ENCODE assay signal across 18 cellular contexts in the genomic region with DNA sequence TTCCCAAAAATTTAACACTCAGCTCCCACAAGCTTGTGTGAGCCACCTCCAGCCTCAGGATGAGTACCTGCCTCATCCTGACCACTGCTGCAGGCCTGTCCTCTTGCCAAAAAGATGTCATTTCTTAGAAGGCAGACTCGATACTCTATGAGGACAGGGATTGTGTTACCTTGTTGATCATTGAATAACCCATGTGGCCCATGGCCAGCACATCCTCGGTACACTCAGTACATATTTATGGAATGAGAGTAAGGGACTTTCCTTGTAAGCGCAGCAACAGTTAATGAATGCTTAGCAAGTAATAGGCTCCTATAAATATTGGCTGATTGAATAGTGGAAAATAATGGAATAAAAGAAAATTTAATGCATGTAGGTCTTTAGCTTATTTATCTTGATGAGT. TPM values are rescaled to one million over a fixed set of nuclear protein-coding genes. Genes with fewer than 3 reads are reported as not detected.
DNase-seq lines count a peak whose midpoint lies in the region; ATAC-seq, FAIRE-seq and TF ChIP-seq lines count a peak whose summit lies in the region.
"Had no signal": no experiment of that assay in that cellular context is flagged by ENCODE, and none has a peak within 500 bp of the region (broad histone marks: within the 10 kb centered on the region; RNA-seq: fewer than 3 reads in every experiment).

No MANE protein-coding gene starts in this region.

- in situ Hi-C loops in gastrocnemius medialis (cut with MboI; ENCODE audit: low sequenced_read_pairs in 4 of 4): no loop called here

- no peaks in the 10 kb centered on the region for H3K9me3 Mint-ChIP-seq in activated T-helper 17 cell treated with anti-CD3 and anti-CD28 coated beads, Interleukin-2, amount 50 U/mL, for 72 hours
- H3K9me3 Mint-ChIP-seq: CD8-positive, alpha-beta T cell had no signal

- H3K27me3 ChIP-seq in foreskin keratinocyte (no peaks in the 10 kb centered on the region), gastrocnemius medialis (no peaks in the 10 kb centered on the region)
- H3K27me3 ChIP-seq: MG63 had no signal

- H3K4me1 Mint-ChIP-seq in activated T-helper 17 cell treated with anti-CD3 and anti-CD28 coated beads, Interleukin-2, amount 50 U/mL, for 72 hours: peaks cover 5% of the 10 kb centered on the region

- DNase-seq in H54 (ENCODE audit: insufficient read length, low spot score) (no peak), foreskin keratinocyte (peak; percentile 55 to 73), gastrocnemius medialis (peak; percentile 47 to 73), NCI-H526 (lab: John Stamatoyannopoulos, UW) (no peak)
- DNase-seq: CD8-positive, alpha-beta T cell; KG1; NCI-H1092 treated with DMSO at 0.1 percent for 48 hours; NCI-H1694; NCI-H446; NCI-H774; Right ventricle myocardium superior had no signal

- H3K27ac Mint-ChIP-seq in activated T-helper 17 cell treated with anti-CD3 and anti-CD28 coated beads, Interleukin-2, amount 50 U/mL, for 72 hours: peak overlapping the region; percentile 15
- H3K27ac Mint-ChIP-seq: CD8-positive, alpha-beta T cell had no signal

- no peaks in the 10 kb centered on the region for H3K36me3 ChIP-seq in gastrocnemius medialis
- H3K36me3 ChIP-seq: MG63 had no signal

- intact Hi-C loops in gastrocnemius medialis (cut with DNase I; ENCODE audit: low total_unique reads): no loop called here

- H3K4me1 ChIP-seq in foreskin keratinocyte: peaks cover 5% of the 10 kb centered on the region
- H3K4me1 ChIP-seq in gastrocnemius medialis: peaks cover 19 to 33% of the 10 kb centered on the region in 2 donors

- no peaks in the 10 kb centered on the region for H3K36me3 Mint-ChIP-seq in activated T-helper 17 cell treated with anti-CD3 and anti-CD28 coated beads, Interleukin-2, amount 50 U/mL, for 72 hours (ENCODE audit: low read depth)
- H3K36me3 Mint-ChIP-seq: CD8-positive, alpha-beta T cell had no signal

- FAIRE-seq in H54 (lab: Jason Lieb, UNC): peak; percentile 23

- no peaks in the 10 kb centered on the region for H3K27me3 Mint-ChIP-seq in activated T-helper 17 cell treated with anti-CD3 and anti-CD28 coated beads, Interleukin-2, amount 50 U/mL, for 72 hours

- no peak for ATAC-seq in activated T-helper 17 cell treated with anti-CD3 and anti-CD28 coated beads, Interleukin-2, amount 50 U/mL, for 72 hours (replicated peaks)
- ATAC-seq in foreskin keratinocyte (peak; percentile 64), gastrocnemius medialis (peak in 1 of 2 donors; percentile 45), HG02588 (IDR thresholded peaks at IDR 0.05; ENCODE audit: unreplicated experiment) (no peak), HG03565 (IDR thresholded peaks at IDR 0.05; ENCODE audit: unreplicated experiment) (no peak), HG02852 (IDR thresholded peaks at IDR 0.05; ENCODE audit: unreplicated experiment) (no peak)
- ATAC-seq: CD8-positive, alpha-beta T cell; Panc1; SK-N-SH treated with all-trans-retinoic acid at 6 μM for 48 hours had no signal

- H3K4me3 ChIP-seq in gastrocnemius medialis: no peak overlapping the region
- H3K4me3 ChIP-seq: MG63 had no signal

- H3K9me3 ChIP-seq in gastrocnemius medialis: no peaks in the 10 kb centered on the region
- H3K9me3 ChIP-seq: MG63 had no signal

- TF ChIP-seq POLR2A in H54 (IDR thresholded peaks at IDR 0.05; ENCODE audit: low read depth, low read length) (no peak), gastrocnemius medialis (IDR thresholded peaks at IDR 0.05) (no peak)

- peak overlapping the region; percentile 64 for H3K4me3 Mint-ChIP-seq in activated T-helper 17 cell treated with anti-CD3 and anti-CD28 coated beads, Interleukin-2, amount 50 U/mL, for 72 hours
- H3K4me3 Mint-ChIP-seq: CD8-positive, alpha-beta T cell had no signal

- TF ChIP-seq CTCF in foreskin keratinocyte (conservative IDR thresholded peaks at IDR 0.05) (no peak), gastrocnemius medialis (IDR thresholded peaks at IDR 0.05 in 4 of 5, conservative IDR thresholded peaks at IDR 0.05 in 1 of 5) (no peak)

- H3K27ac ChIP-seq in foreskin keratinocyte (no peak overlapping the region), gastrocnemius medialis (peak overlapping the region in 3 of 4 donors; percentile 30 to 61 (median 57))

RNA-seq across cellular contexts. Expression of a gene that starts 15.3 kb away (rescaled TPM):
- 10 to 100 TPM; 73.8 to 88.7 TPM for total RNA-seq in activated T-helper 17 cell treated with anti-CD3 and anti-CD28 coated beads, Interleukin-2, amount 50 U/mL, for 72 hours
- total RNA-seq in foreskin keratinocyte: 29.8 and 33.2 TPM in 2 replicates
- polyA plus RNA-seq in foreskin keratinocyte: 18.2 and 18.8 TPM in 2 replicates
- 10 to 100 TPM; 29.3 to 93.7 (median 67.8) TPM for total RNA-seq in gastrocnemius medialis

RNA-seq across cellular contexts. Expression of a gene that starts 38.1 kb away (rescaled TPM):
- 10 to 100 TPM; 30.0 to 46.2 TPM for total RNA-seq in activated T-helper 17 cell treated with anti-CD3 and anti-CD28 coated beads, Interleukin-2, amount 50 U/mL, for 72 hours
- total RNA-seq in foreskin keratinocyte: 2.4 and 3.1 TPM in 2 replicates
- polyA plus RNA-seq in foreskin keratinocyte: 0.36 and 0.60 TPM in 2 replicates
- total RNA-seq in gastrocnemius medialis: 10 to 100 TPM in 2 of 4 donors, 1 to 10 TPM in 2; 5.8 to 18.4 (median 9.8) TPM

Comparison
In these comparisons a context has a peak if more than half of its experiments do, and no peak if none do; other contexts are left out.
1. DNase-seq: peak in foreskin keratinocyte (2 of 2) and gastrocnemius medialis (2 of 2); none in H54 (single experiment) and NCI-H526 (0 of 2).